8 cellular contexts compared by ENCODE assay signal in genomic region chr7:114923403-114923713, GRCh38. TPM values are rescaled to one million over a fixed set of nuclear protein-coding genes. Genes with fewer than 3 reads are reported as not detected.
DNase-seq lines count a peak whose midpoint lies in the region; ATAC-seq and TF ChIP-seq lines count a peak whose summit lies in the region.

No MANE protein-coding gene starts in this region.

- H3K27ac ChIP-seq in CD4-positive, alpha-beta memory T cell (ENCODE audit: low read depth, low read length) = peak overlapping the region; percentile 90
- peak overlapping the region; percentile 93 for H3K27ac ChIP-seq in effector memory CD4-positive, alpha-beta T cell (ENCODE audit: insufficient read depth, low read length, poor library complexity, severe bottlenecking)

- H3K27me3 Mint-ChIP-seq in CD4-positive, alpha-beta memory T cell = peaks cover 0 to 1% of the 10 kb centered on the region in 2 donors
- H3K27me3 Mint-ChIP-seq in nephron progenitor cell (ENCODE audit: low read depth, poor library complexity) = no peaks in the 10 kb centered on the region

- CTCF ChIA-PET in CD4-positive, alpha-beta memory T cell (lab: Charles Lee; ENCODE audit: partially characterized antibody) = interaction anchor here (1.2 to 7.0 kb wide), 9 partner anchors 9 to 294 kb away, joined by 3 to 52 read pairs (median 8); no protein-coding TSS in a partner anchor

- peaks cover 5 to 19% of the 10 kb centered on the region in 2 donors for H3K36me3 Mint-ChIP-seq in CD4-positive, alpha-beta memory T cell
- no peaks in the 10 kb centered on the region for H3K36me3 Mint-ChIP-seq in nephron progenitor cell (ENCODE audit: low read depth)

- peaks cover 51% of the 10 kb centered on the region for H3K4me1 ChIP-seq in CD4-positive, alpha-beta memory T cell (ENCODE audit: insufficient read depth, low read length)
- H3K4me1 ChIP-seq in effector memory CD4-positive, alpha-beta T cell (ENCODE audit: control insufficient read depth, insufficient read depth, low read length, poor library complexity, severe bottlenecking) = peaks cover 23% of the 10 kb centered on the region

- peak overlapping the region; percentile 37 to 93 for H3K4me3 ChIP-seq in CD4-positive, alpha-beta memory T cell (ENCODE audit: low read length in 2 of 2)
- H3K4me3 ChIP-seq in effector memory CD4-positive, alpha-beta T cell (ENCODE audit: insufficient read depth, low read depth, low read length, poor library complexity, severe bottlenecking) = peak overlapping the region; percentile 94

- ATAC-seq in GM18519 (IDR thresholded peaks at IDR 0.05; ENCODE audit: low FRiP score, unreplicated experiment) = no peak

- no peaks in the 10 kb centered on the region for H3K27me3 ChIP-seq in CD4-positive, alpha-beta memory T cell (ENCODE audit: insufficient read depth, low read length)
- H3K27me3 ChIP-seq in effector memory CD4-positive, alpha-beta T cell (replicated peaks; ENCODE audit: control insufficient read depth, insufficient read depth, low read length, poor library complexity, severe bottlenecking) = no peaks in the 10 kb centered on the region

- TF ChIP-seq CTCF in nephron progenitor cell (IDR thresholded peaks at IDR 0.05) = no peak

- POLR2A ChIA-PET in CD4-positive, alpha-beta memory T cell (lab: Charles Lee; ENCODE audit: partially characterized antibody) = interaction anchor here (0.7 to 5.3 kb wide), 22 partner anchors 10 to 1287 kb away, joined by 3 to 74 read pairs (median 5); partner anchors contain the start of gene TES

- intact Hi-C loops in CD4-positive, alpha-beta memory T cell (cut with micrococcal nuclease) = loop anchor here (1.0 to 10.0 kb wide), 6 partner anchors 8 to 1291 kb away; partner anchors contain the start of gene TES

- no peaks in the 10 kb centered on the region for H3K36me3 ChIP-seq in CD4-positive, alpha-beta memory T cell (ENCODE audit: insufficient read depth, low read length)
- H3K36me3 ChIP-seq in effector memory CD4-positive, alpha-beta T cell (ENCODE audit: control insufficient read depth, insufficient read depth, low read length) = no peaks in the 10 kb centered on the region

- no peak for DNase-seq in CD4-positive, alpha-beta memory T cell
- DNase-seq in LoVo (ENCODE audit: low spot score) (peak; percentile 42), nephron progenitor cell (no peak), NCI-H1048 (lab: John Stamatoyannopoulos, UW) (no peak), DMS79 (lab: John Stamatoyannopoulos, UW) (no peak)
- DNase-seq in effector memory CD4-positive, alpha-beta T cell = no peak
- no peak for DNase-seq in effector CD8-positive, alpha-beta T cell (lab: John Stamatoyannopoulos, UW)

- no peaks in the 10 kb centered on the region for H3K9me3 Mint-ChIP-seq in CD4-positive, alpha-beta memory T cell
- H3K9me3 Mint-ChIP-seq in nephron progenitor cell = no peaks in the 10 kb centered on the region

- H3K4me3 Mint-ChIP-seq in CD4-positive, alpha-beta memory T cell = peak overlapping the region; percentile 95 to 99 (median 98)
- H3K4me3 Mint-ChIP-seq in nephron progenitor cell = peak overlapping the region; percentile 93

- H3K27ac Mint-ChIP-seq in CD4-positive, alpha-beta memory T cell = peak overlapping the region; percentile 89 to 98 (median 93)
- no peak overlapping the region for H3K27ac Mint-ChIP-seq in nephron progenitor cell

- H3K9me3 ChIP-seq in CD4-positive, alpha-beta memory T cell (ENCODE audit: control insufficient read depth in 1 of 2, low read length in 2 of 2) = no peaks in the 10 kb centered on the region
- no peaks in the 10 kb centered on the region for H3K9me3 ChIP-seq in effector memory CD4-positive, alpha-beta T cell (ENCODE audit: control insufficient read depth, low read length)

- H3K4me1 Mint-ChIP-seq in CD4-positive, alpha-beta memory T cell = peaks cover 34 to 66% (median 43%) of the 10 kb centered on the region in 4 donors
- H3K4me1 Mint-ChIP-seq in nephron progenitor cell = peaks cover 17% of the 10 kb centered on the region

RNA-seq across cellular contexts. Expression of gene MDFIC, which starts 1.5 kb away (rescaled TPM):
- total RNA-seq in CD4-positive, alpha-beta memory T cell = 10 to 100 TPM; 68.1 to 78.0 TPM
- 100 to 1,000 TPM; 180 to 194 TPM for polyA plus RNA-seq in CD4-positive, alpha-beta memory T cell
